ENCODE assay signal across 1 cellular context in the genomic region with DNA sequence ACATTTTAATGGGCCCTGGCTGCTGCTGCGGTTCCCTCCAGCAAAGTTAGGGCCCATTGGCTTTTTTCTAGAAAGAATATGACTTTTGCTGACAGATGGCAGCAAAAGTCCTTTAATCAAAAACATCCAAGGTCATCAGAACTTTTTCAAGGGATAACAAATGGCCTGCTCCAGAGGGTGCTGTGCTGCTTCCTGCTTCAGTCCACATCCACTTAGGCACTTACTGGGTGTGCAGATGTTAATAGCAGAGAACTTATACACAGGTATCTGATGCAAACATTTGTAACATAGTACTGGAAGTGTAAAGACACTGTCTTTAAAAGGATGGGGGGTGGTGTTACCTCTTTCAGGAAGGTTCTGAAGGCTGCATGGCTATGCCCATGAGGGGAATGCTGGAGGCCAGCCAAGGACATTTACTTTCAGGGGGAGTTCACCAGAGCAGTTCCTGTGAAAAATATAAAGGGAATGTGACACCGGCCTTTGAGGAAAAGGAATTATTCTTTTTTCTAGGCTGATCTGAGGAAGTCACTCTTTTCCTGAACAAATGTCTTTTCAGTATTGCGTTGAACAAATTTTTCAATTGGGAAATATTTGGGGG.
A peak's percentile ranks its signal among the peaks of the same experiment; 100 is the strongest.
TF ChIP-seq lines count a peak whose summit lies in the region.

No MANE protein-coding gene starts in this region.

TF ChIP-seq in K562, 482 proteins besides CTCF, POLR2A, EP300 and RAD21:
- no peak for TF ChIP-seq GTF2F1 (IDR thresholded peaks at IDR 0.05; ENCODE audit: low read depth, low read length)
- TF ChIP-seq L3MBTL2 (IDR thresholded peaks at IDR 0.05), result no peak
- no peak for TF ChIP-seq MAX (CRISPR knock-in tag; IDR thresholded peaks at IDR 0.05)
- TF ChIP-seq ESRRA (IDR thresholded peaks at IDR 0.05; ENCODE audit: borderline replicate concordance, low read depth), result peak; percentile 80
- no peak for TF ChIP-seq MCM2 (IDR thresholded peaks at IDR 0.05; ENCODE audit: low read depth)
- TF ChIP-seq TRIM24 (IDR thresholded peaks at IDR 0.05), result peak in 1 of 2 experiments; percentile 34; a peak in 1 of 4 replicates
- TF ChIP-seq CTBP1 (IDR thresholded peaks at IDR 0.05; ENCODE audit: borderline replicate concordance), result peak; percentile 62
- TF ChIP-seq SIN3A (IDR thresholded peaks at IDR 0.05; ENCODE audit: borderline replicate concordance in 2 of 2, control insufficient read depth in 1 of 2, low read depth in 2 of 2, low read length in 2 of 2), result no peak
- TF ChIP-seq, protein P1, sequence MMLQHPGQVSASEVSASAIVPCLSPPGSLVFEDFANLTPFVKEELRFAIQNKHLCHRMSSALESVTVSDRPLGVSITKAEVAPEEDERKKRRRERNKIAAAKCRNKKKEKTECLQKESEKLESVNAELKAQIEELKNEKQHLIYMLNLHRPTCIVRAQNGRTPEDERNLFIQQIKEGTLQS (IDR thresholded peaks at IDR 0.05), result peak; percentile 17; the same call in 1 of the 2 replicates
- TF ChIP-seq, protein P1 (CRISPR knock-in tag; conservative IDR thresholded peaks at IDR 0.05), result no peak
- no peak for TF ChIP-seq PTBP1 (IDR thresholded peaks at IDR 0.05; ENCODE audit: low read depth, low read length)
- TF ChIP-seq, protein P2, sequence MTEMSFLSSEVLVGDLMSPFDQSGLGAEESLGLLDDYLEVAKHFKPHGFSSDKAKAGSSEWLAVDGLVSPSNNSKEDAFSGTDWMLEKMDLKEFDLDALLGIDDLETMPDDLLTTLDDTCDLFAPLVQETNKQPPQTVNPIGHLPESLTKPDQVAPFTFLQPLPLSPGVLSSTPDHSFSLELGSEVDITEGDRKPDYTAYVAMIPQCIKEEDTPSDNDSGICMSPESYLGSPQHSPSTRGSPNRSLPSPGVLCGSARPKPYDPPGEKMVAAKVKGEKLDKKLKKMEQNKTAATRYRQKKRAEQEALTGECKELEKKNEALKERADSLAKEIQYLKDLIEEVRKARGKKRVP (CRISPR knock-in tag; IDR thresholded peaks at IDR 0.05), result 0 out of 2 replicates have a peak, but pooled peaks have one; percentile 18
- TF ChIP-seq CEBPG (CRISPR knock-in tag; IDR thresholded peaks at IDR 0.05), result no peak
- peak in 1 of 2 experiments; percentile 79; a peak in 2 of 4 replicates for TF ChIP-seq CEBPG (tag; conservative IDR thresholded peaks at IDR 0.05 in 1 of 2, IDR thresholded peaks at IDR 0.05 in 1 of 2)
